In the genomic region with DNA sequence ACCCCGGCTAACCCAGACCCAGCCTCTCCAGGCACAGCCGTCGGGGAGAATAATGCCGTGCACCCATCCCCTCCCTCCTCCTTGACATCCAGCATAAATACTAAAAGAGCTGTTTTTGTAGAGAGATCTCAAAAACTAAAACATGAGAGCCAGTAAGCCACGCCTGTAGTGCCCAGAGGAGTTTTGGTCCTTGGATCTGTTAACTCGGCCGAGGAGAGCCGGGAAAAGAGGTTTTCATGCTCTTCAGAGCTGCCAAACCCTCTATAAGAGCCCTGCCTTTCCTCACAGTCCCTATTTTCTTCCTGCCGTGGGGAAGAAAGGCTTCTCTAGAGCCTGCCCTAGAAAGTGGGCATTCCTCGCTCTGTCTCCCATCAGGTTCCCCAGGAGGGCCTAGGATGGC, we compare ENCODE assay signal across 8 cellular contexts. TPM values are rescaled to one million over a fixed set of nuclear protein-coding genes. Genes with fewer than 3 reads are reported as not detected.
"Had no signal": no experiment of that assay in that cellular context is flagged by ENCODE, and none has a peak within 500 bp of the region (broad histone marks: within the 10 kb centered on the region; RNA-seq: fewer than 3 reads in every experiment).

No MANE protein-coding gene starts in this region.

- H3K9me3 ChIP-seq: HAP-1 had no signal

- H3K4me3 Mint-ChIP-seq: HFFc6, IgD-negative memory B cell had no signal

- H3K4me1 Mint-ChIP-seq: IgD-negative memory B cell had no signal

- H3K4me3 ChIP-seq: GM23248, HAP-1 had no signal

- H3K36me3 ChIP-seq: HAP-1 had no signal

- ATAC-seq: HepG2 had no signal

- H3K4me1 ChIP-seq: HAP-1 had no signal

- DNase-seq: GM23248, GOT3, HFFc6 had no signal

- H3K27ac Mint-ChIP-seq: HFFc6, IgD-negative memory B cell had no signal

- H3K27me3 Mint-ChIP-seq: IgD-negative memory B cell had no signal

- H3K9me3 Mint-ChIP-seq: HFFc6, IgD-negative memory B cell had no signal

- FAIRE-seq: HepG2 had no signal

- H3K27ac ChIP-seq: GM23248, HL-60 had no signal

RNA-seq across cellular contexts. Expression of a gene that starts 53.4 kb away (rescaled TPM):
- total RNA-seq: GM23248, H7 had no signal
- polyA plus RNA-seq: GM23248, IgD-negative memory B cell had no signal
